In genomic region chr6:108133594-108134179, GRCh38 we compare ENCODE assay signal across 8 cellular contexts. TPM values are rescaled to one million over a fixed set of nuclear protein-coding genes. Genes with fewer than 3 reads are reported as not detected.
DNase-seq lines count a peak whose midpoint lies in the region; ATAC-seq lines count a peak whose summit lies in the region.

No MANE protein-coding gene starts in this region.

- peak; percentile 59 for ATAC-seq in GM19324 (IDR thresholded peaks at IDR 0.05; ENCODE audit: low FRiP score, unreplicated experiment)
- peak; percentile 98 for ATAC-seq in left ventricle myocardium superior
- ATAC-seq in GM21447 (IDR thresholded peaks at IDR 0.05; ENCODE audit: unreplicated experiment), result no peak

- H3K27ac ChIP-seq in angular gyrus (ENCODE audit: low read depth, low read length), result peak overlapping the region; percentile 18

- DNase-seq in AG08396 (ENCODE audit: low spot score) (peak; percentile 89), NCI-H510A treated with DMSO at 0.1 percent for 48 hours (lab: John Stamatoyannopoulos, UW) (peak; percentile 37), left ventricle myocardium superior (peak; percentile 70), posterior cingulate gyrus (peak in 7 of 10 donors; percentile 45 to 90 (median 53)), NCI-H128 (lab: John Stamatoyannopoulos, UW; ENCODE audit: unreplicated experiment) (no peak)

- intact Hi-C loops in left ventricle myocardium superior (cut with micrococcal nuclease), result no loop called here
- intact Hi-C loops in posterior cingulate gyrus (cut with DNase I), result no loop called here

RNA-seq across cellular contexts. Expression of gene NR2E1, which starts 32.1 kb away (rescaled TPM):
- total RNA-seq in left ventricle myocardium superior, result not detected

RNA-seq across cellular contexts. Expression of gene OSTM1, which starts 59.1 kb away (rescaled TPM):
- total RNA-seq in left ventricle myocardium superior, result 36.6 TPM
